Comparison of ENCODE assay signal across 1 cellular context in genomic region chr19:37160153-37160552, GRCh38.
TF ChIP-seq lines count a peak whose summit lies in the region.

No MANE protein-coding gene starts in this region.

TF ChIP-seq in HEK293, 187 proteins besides CTCF, POLR2A, EP300 and RAD21 (continued from another document and continues in another):
- TF ChIP-seq FEZF1 (tag by site-specific recombination; IDR thresholded peaks at IDR 0.05) (no peak), ZNF335 (tag by site-specific recombination; conservative IDR thresholded peaks at IDR 0.05) (no peak), SCRT1 (tag by site-specific recombination; IDR thresholded peaks at IDR 0.05; ENCODE audit: borderline replicate concordance) (no peak), ZNF776 (tag by site-specific recombination; IDR thresholded peaks at IDR 0.05; ENCODE audit: borderline replicate concordance) (no peak), ZNF292 (tag by site-specific recombination; IDR thresholded peaks at IDR 0.05; ENCODE audit: borderline replicate concordance, low read depth) (peak; percentile 99; the same call in 1 of the 2 replicates), ZNF654 (tag by site-specific recombination; IDR thresholded peaks at IDR 0.05; ENCODE audit: low read depth) (peak; percentile 72), ZNF629 (tag by site-specific recombination; IDR thresholded peaks at IDR 0.05) (peak; percentile 74), ZEB2 (tag by site-specific recombination; IDR thresholded peaks at IDR 0.05) (no peak), KLF7 (tag by site-specific recombination; IDR thresholded peaks at IDR 0.05; ENCODE audit: borderline replicate concordance) (peak; percentile 75; the same call in 1 of the 2 replicates), ZBTB7A (tag by site-specific recombination; IDR thresholded peaks at IDR 0.05; ENCODE audit: low read depth) (no peak), ZNF274 (IDR thresholded peaks at IDR 0.05; ENCODE audit: low read length) (no peak), ZNF274 (tag by site-specific recombination; IDR thresholded peaks at IDR 0.05; ENCODE audit: borderline replicate concordance) (no peak), ZNF792 (tag by site-specific recombination; IDR thresholded peaks at IDR 0.05) (no peak), MYNN (tag by site-specific recombination; IDR thresholded peaks at IDR 0.05; ENCODE audit: borderline replicate concordance) (peak; percentile 68; the same call in 1 of the 2 replicates), ZNF404 (tag by site-specific recombination; IDR thresholded peaks at IDR 0.05) (peak; percentile 98), ZNF501 (tag by site-specific recombination; IDR thresholded peaks at IDR 0.05) (peak; percentile 85), ZNF558 (tag by site-specific recombination; IDR thresholded peaks at IDR 0.05) (peak; percentile 94), HIC1 (tag by site-specific recombination; IDR thresholded peaks at IDR 0.05) (no peak), ZNF670 (tag by site-specific recombination; IDR thresholded peaks at IDR 0.05; ENCODE audit: low read depth) (peak; percentile 90; the same call in 1 of the 2 replicates), KLF10 (tag by site-specific recombination; IDR thresholded peaks at IDR 0.05) (no peak), ZNF473 (tag by site-specific recombination; IDR thresholded peaks at IDR 0.05) (no peak), PATZ1 (tag by site-specific recombination; IDR thresholded peaks at IDR 0.05) (no peak), ZNF596 (tag by site-specific recombination; IDR thresholded peaks at IDR 0.05) (no peak), ZNF660 (tag by site-specific recombination; IDR thresholded peaks at IDR 0.05) (no peak), ZNF426 (tag by site-specific recombination; IDR thresholded peaks at IDR 0.05) (peak; percentile 100), ZNF19 (tag by site-specific recombination; IDR thresholded peaks at IDR 0.05; ENCODE audit: low read depth) (peak; percentile 98), KLF8 (tag by site-specific recombination; IDR thresholded peaks at IDR 0.05) (no peak), ZNF530 (tag by site-specific recombination; IDR thresholded peaks at IDR 0.05; ENCODE audit: low read depth) (peak; percentile 95), ZBTB17 (tag by site-specific recombination; IDR thresholded peaks at IDR 0.05) (no peak), ZNF121 (tag by site-specific recombination; IDR thresholded peaks at IDR 0.05) (peak; percentile 75), ZFP3 (tag by site-specific recombination; IDR thresholded peaks at IDR 0.05; ENCODE audit: low read depth) (peak; percentile 65; the same call in 1 of the 2 replicates)
- TF ChIP-seq, protein P1, sequence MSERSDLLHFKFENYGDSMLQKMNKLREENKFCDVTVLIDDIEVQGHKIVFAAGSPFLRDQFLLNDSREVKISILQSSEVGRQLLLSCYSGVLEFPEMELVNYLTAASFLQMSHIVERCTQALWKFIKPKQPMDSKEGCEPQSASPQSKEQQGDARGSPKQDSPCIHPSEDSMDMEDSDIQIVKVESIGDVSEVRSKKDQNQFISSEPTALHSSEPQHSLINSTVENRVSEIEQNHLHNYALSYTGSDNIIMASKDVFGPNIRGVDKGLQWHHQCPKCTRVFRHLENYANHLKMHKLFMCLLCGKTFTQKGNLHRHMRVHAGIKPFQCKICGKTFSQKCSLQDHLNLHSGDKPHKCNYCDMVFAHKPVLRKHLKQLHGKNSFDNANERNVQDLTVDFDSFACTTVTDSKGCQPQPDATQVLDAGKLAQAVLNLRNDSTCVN (tag by site-specific recombination; optimal IDR thresholded peaks at IDR 0.05), result no peak
- TF ChIP-seq, protein P2, sequence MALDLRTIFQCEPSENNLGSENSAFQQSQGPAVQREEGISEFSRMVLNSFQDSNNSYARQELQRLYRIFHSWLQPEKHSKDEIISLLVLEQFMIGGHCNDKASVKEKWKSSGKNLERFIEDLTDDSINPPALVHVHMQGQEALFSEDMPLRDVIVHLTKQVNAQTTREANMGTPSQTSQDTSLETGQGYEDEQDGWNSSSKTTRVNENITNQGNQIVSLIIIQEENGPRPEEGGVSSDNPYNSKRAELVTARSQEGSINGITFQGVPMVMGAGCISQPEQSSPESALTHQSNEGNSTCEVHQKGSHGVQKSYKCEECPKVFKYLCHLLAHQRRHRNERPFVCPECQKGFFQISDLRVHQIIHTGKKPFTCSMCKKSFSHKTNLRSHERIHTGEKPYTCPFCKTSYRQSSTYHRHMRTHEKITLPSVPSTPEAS (tag by site-specific recombination; IDR thresholded peaks at IDR 0.05), result 0 out of 2 replicates have a peak, but pooled peaks have one; percentile 28
- TF ChIP-seq, protein P3, sequence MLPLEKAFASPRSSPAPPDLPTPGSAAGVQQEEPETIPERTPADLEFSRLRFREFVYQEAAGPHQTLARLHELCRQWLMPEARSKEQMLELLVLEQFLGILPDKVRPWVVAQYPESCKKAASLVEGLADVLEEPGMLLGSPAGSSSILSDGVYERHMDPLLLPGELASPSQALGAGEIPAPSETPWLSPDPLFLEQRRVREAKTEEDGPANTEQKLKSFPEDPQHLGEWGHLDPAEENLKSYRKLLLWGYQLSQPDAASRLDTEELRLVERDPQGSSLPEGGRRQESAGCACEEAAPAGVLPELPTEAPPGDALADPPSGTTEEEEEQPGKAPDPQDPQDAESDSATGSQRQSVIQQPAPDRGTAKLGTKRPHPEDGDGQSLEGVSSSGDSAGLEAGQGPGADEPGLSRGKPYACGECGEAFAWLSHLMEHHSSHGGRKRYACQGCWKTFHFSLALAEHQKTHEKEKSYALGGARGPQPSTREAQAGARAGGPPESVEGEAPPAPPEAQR (tag by site-specific recombination; IDR thresholded peaks at IDR 0.05), result no peak
- TF ChIP-seq, protein P4, sequence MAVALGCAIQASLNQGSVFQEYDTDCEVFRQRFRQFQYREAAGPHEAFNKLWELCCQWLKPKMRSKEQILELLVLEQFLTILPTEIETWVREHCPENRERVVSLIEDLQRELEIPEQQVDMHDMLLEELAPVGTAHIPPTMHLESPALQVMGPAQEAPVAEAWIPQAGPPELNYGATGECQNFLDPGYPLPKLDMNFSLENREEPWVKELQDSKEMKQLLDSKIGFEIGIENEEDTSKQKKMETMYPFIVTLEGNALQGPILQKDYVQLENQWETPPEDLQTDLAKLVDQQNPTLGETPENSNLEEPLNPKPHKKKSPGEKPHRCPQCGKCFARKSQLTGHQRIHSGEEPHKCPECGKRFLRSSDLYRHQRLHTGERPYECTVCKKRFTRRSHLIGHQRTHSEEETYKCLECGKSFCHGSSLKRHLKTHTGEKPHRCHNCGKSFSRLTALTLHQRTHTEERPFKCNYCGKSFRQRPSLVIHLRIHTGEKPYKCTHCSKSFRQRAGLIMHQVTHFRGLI (tag by site-specific recombination; IDR thresholded peaks at IDR 0.05), result no peak
- TF ChIP-seq, protein P5, sequence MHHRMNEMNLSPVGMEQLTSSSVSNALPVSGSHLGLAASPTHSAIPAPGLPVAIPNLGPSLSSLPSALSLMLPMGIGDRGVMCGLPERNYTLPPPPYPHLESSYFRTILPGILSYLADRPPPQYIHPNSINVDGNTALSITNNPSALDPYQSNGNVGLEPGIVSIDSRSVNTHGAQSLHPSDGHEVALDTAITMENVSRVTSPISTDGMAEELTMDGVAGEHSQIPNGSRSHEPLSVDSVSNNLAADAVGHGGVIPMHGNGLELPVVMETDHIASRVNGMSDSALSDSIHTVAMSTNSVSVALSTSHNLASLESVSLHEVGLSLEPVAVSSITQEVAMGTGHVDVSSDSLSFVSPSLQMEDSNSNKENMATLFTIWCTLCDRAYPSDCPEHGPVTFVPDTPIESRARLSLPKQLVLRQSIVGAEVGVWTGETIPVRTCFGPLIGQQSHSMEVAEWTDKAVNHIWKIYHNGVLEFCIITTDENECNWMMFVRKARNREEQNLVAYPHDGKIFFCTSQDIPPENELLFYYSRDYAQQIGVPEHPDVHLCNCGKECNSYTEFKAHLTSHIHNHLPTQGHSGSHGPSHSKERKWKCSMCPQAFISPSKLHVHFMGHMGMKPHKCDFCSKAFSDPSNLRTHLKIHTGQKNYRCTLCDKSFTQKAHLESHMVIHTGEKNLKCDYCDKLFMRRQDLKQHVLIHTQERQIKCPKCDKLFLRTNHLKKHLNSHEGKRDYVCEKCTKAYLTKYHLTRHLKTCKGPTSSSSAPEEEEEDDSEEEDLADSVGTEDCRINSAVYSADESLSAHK (tag by site-specific recombination; IDR thresholded peaks at IDR 0.05), result no peak; the same call in 1 of the 2 replicates
- TF ChIP-seq, protein P6, sequence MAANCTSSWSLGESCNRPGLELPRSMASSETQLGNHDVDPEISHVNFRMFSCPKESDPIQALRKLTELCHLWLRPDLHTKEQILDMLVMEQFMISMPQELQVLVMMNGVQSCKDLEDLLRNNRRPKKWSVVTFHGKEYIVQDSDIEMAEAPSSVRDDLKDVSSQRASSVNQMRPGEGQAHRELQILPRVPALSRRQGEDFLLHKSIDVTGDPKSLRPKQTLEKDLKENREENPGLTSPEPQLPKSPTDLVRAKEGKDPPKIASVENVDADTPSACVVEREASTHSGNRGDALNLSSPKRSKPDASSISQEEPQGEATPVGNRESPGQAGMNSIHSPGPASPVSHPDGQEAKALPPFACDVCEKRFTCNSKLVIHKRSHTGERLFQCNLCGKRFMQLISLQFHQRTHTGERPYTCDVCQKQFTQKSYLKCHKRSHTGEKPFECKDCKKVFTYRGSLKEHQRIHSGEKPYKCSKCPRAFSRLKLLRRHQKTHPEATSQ (tag by site-specific recombination; IDR thresholded peaks at IDR 0.05), result no peak
- TF ChIP-seq, protein P7, sequence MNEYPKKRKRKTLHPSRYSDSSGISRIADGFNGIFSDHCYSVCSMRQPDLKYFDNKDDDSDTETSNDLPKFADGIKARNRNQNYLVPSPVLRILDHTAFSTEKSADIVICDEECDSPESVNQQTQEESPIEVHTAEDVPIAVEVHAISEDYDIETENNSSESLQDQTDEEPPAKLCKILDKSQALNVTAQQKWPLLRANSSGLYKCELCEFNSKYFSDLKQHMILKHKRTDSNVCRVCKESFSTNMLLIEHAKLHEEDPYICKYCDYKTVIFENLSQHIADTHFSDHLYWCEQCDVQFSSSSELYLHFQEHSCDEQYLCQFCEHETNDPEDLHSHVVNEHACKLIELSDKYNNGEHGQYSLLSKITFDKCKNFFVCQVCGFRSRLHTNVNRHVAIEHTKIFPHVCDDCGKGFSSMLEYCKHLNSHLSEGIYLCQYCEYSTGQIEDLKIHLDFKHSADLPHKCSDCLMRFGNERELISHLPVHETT (tag by site-specific recombination; IDR thresholded peaks at IDR 0.05), result peak; percentile 76; the same call in 1 of the 2 replicates
- TF ChIP-seq, protein P8, sequence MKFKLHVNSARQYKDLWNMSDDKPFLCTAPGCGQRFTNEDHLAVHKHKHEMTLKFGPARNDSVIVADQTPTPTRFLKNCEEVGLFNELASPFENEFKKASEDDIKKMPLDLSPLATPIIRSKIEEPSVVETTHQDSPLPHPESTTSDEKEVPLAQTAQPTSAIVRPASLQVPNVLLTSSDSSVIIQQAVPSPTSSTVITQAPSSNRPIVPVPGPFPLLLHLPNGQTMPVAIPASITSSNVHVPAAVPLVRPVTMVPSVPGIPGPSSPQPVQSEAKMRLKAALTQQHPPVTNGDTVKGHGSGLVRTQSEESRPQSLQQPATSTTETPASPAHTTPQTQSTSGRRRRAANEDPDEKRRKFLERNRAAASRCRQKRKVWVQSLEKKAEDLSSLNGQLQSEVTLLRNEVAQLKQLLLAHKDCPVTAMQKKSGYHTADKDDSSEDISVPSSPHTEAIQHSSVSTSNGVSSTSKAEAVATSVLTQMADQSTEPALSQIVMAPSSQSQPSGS (tag by site-specific recombination; IDR thresholded peaks at IDR 0.05; ENCODE audit: low read depth), result no peak
